In genomic region chr20:57006411-57007170, GRCh38 we compare ENCODE assay signal across 13 cellular contexts.
DNase-seq lines count a peak whose midpoint lies in the region; ATAC-seq and TF ChIP-seq lines count a peak whose summit lies in the region.
"Had no signal": no experiment of that assay in that cellular context is flagged by ENCODE, and none has a peak within 500 bp of the region (broad histone marks: within the 10 kb centered on the region; RNA-seq: fewer than 3 reads in every experiment).

No MANE protein-coding gene starts in this region.

- peaks cover 57% of the 10 kb centered on the region for H3K27me3 Mint-ChIP-seq in stimulated activated naive CD8-positive, alpha-beta T cell treated with anti-CD3 and anti-CD28 coated beads, Interleukin-15, amount 100 ng/mL, for 72 hours

- H3K4me2 ChIP-seq in OCI-LY3 (ENCODE audit: low read length) = peak overlapping the region; percentile 76

- peak overlapping the region; percentile 48; the same call in 1 of the 2 replicates for H2AFZ ChIP-seq in OCI-LY3 (ENCODE audit: low read depth, low read length)

- H3K4me3 ChIP-seq in OCI-LY3 (ENCODE audit: low read length) (peak overlapping the region; percentile 55), fibroblast of villous mesenchyme (ENCODE audit: low read depth, low read length) (no peak overlapping the region), uterus (no peak overlapping the region)

- no peaks in the 10 kb centered on the region for H3K4me1 Mint-ChIP-seq in stimulated activated naive CD8-positive, alpha-beta T cell treated with anti-CD3 and anti-CD28 coated beads, Interleukin-15, amount 100 ng/mL, for 72 hours
- H3K4me1 Mint-ChIP-seq: activated CD4-positive, alpha-beta T cell treated with anti-CD3 and anti-CD28 coated beads, Interleukin-2, amount 10 ng/mL, durations not matched to agents 7 days and 5 days had no signal

- H3K9ac ChIP-seq in OCI-LY3 (ENCODE audit: low read length) = peak overlapping the region; percentile 7; the same call in 1 of the 2 replicates

- TF ChIP-seq CTCF in OCI-LY3 (IDR thresholded peaks at IDR 0.05; ENCODE audit: low read depth, low read length) = no peak
- no peak for TF ChIP-seq CTCF in fibroblast of villous mesenchyme (IDR thresholded peaks at IDR 0.05; ENCODE audit: insufficient read depth, low read depth, low read length)
- no peak for TF ChIP-seq CTCF in uterus (IDR thresholded peaks at IDR 0.05)

- TF ChIP-seq POLR2A in uterus (IDR thresholded peaks at IDR 0.05) = no peak

- H3K9me3 ChIP-seq in OCI-LY3 (ENCODE audit: insufficient read depth, low read length) = no peaks in the 10 kb centered on the region
- no peaks in the 10 kb centered on the region for H3K9me3 ChIP-seq in uterus

- H3K4me3 Mint-ChIP-seq in stimulated activated naive CD8-positive, alpha-beta T cell treated with anti-CD3 and anti-CD28 coated beads, Interleukin-15, amount 100 ng/mL, for 72 hours = no peak overlapping the region
- H3K4me3 Mint-ChIP-seq: activated CD4-positive, alpha-beta T cell treated with anti-CD3 and anti-CD28 coated beads, Interleukin-2, amount 10 ng/mL, durations not matched to agents 7 days and 5 days had no signal

- H4K20me1 ChIP-seq in OCI-LY3 (ENCODE audit: insufficient read depth, low read length) = no peaks in the 10 kb centered on the region

- no peak for ATAC-seq in GM21423 (IDR thresholded peaks at IDR 0.05; ENCODE audit: unreplicated experiment)
- ATAC-seq in stimulated activated naive CD8-positive, alpha-beta T cell treated with anti-CD3 and anti-CD28 coated beads, Interleukin-15, amount 100 ng/mL, for 72 hours = no peak

- DNase-seq in NCI-H82 (lab: John Stamatoyannopoulos, UW) (peak; percentile 28), NCI-H82 treated with DMSO at 0.1 percent for 48 hours (lab: John Stamatoyannopoulos, UW; ENCODE audit: unreplicated experiment) (no peak), fibroblast of villous mesenchyme (ENCODE audit: low read depth) (peak; percentile 81), uterus (peak in 1 of 2 donors; percentile 45), anterior cingulate cortex (lab: John Stamatoyannopoulos, UW) (no peak)
- DNase-seq in stimulated activated naive CD8-positive, alpha-beta T cell treated with anti-CD3 and anti-CD28 coated beads, Interleukin-15, amount 100 ng/mL, for 72 hours = no peak
- DNase-seq: activated CD4-positive, alpha-beta T cell treated with anti-CD3 and anti-CD28 coated beads, Interleukin-2, amount 10 ng/mL, durations not matched to agents 7 days and 5 days; activated T-cell treated with anti-CD3 and anti-CD28 coated beads, Interleukin-2, amount 50 U/mL, for 48 hours; foreskin fibroblast; OCI-M1 had no signal

- H3K27me3 ChIP-seq in OCI-LY3 (ENCODE audit: low read depth, low read length) = peaks cover 64% of the 10 kb centered on the region
- no peaks in the 10 kb centered on the region for H3K27me3 ChIP-seq in uterus

- H3K4me1 ChIP-seq in OCI-LY3 (ENCODE audit: low read length) = peaks cover 30% of the 10 kb centered on the region
- H3K4me1 ChIP-seq in uterus = no peaks in the 10 kb centered on the region

- H3K27ac ChIP-seq in OCI-LY3 (ENCODE audit: low read length) (peak overlapping the region; percentile 56), uterus (peak overlapping the region; percentile 70 to 86)
- H3K27ac ChIP-seq: 22Rv1 had no signal

- no peak overlapping the region for H3K27ac Mint-ChIP-seq in stimulated activated naive CD8-positive, alpha-beta T cell treated with anti-CD3 and anti-CD28 coated beads, Interleukin-15, amount 100 ng/mL, for 72 hours
- H3K27ac Mint-ChIP-seq: activated CD4-positive, alpha-beta T cell treated with anti-CD3 and anti-CD28 coated beads, Interleukin-2, amount 10 ng/mL, durations not matched to agents 7 days and 5 days had no signal

- no peaks in the 10 kb centered on the region for H3K9me3 Mint-ChIP-seq in stimulated activated naive CD8-positive, alpha-beta T cell treated with anti-CD3 and anti-CD28 coated beads, Interleukin-15, amount 100 ng/mL, for 72 hours
- H3K9me3 Mint-ChIP-seq: activated CD4-positive, alpha-beta T cell treated with anti-CD3 and anti-CD28 coated beads, Interleukin-2, amount 10 ng/mL, durations not matched to agents 7 days and 5 days had no signal

- intact Hi-C loops in uterus (cut with DNase I; ENCODE audit: low total_unique reads) = no loop called here

- H3K79me2 ChIP-seq in OCI-LY3 (ENCODE audit: low read length) = no peaks in the 10 kb centered on the region

- H3K36me3 ChIP-seq in OCI-LY3 (replicated peaks; ENCODE audit: low read depth, low read length) (no peaks in the 10 kb centered on the region), uterus (no peaks in the 10 kb centered on the region)

Comparison
In these comparisons a context has a peak if more than half of its experiments do, and no peak if none do; other contexts are left out.
1. DNase-seq: peak in NCI-H82 (single experiment) and fibroblast of villous mesenchyme (single experiment); none in NCI-H82 treated with DMSO at 0.1 percent for 48 hours (single experiment), stimulated activated naive CD8-positive, alpha-beta T cell treated with anti-CD3 and anti-CD28 coated beads, Interleukin-15, amount 100 ng/mL, for 72 hours (0 of 2) and anterior cingulate cortex (0 of 58).